Comparison of ENCODE assay signal across 1 cellular context in genomic region chr13:52652170-52652979, GRCh38.
TF ChIP-seq lines count a peak whose summit lies in the region.

SUGT1 (plus strand) TSS chr13:52652836; CDS start chr13:52652921, 85 bp downstream.

TF ChIP-seq in SK-N-SH, 30 proteins besides CTCF, POLR2A, EP300 and RAD21 (continued from another document):
- TF ChIP-seq PBX3 (IDR thresholded peaks at IDR 0.05) (peak; percentile 35; the same call in 1 of the 2 replicates), TCF12 (IDR thresholded peaks at IDR 0.05) (no peak; the same call in 1 of the 2 replicates), SIN3A (IDR thresholded peaks at IDR 0.05; ENCODE audit: borderline replicate concordance, low read depth, low read length) (peak; percentile 92; the same call in 1 of the 2 replicates), USF1 (IDR thresholded peaks at IDR 0.05; ENCODE audit: borderline replicate concordance, low read depth) (no peak), TEAD4 (IDR thresholded peaks at IDR 0.05; ENCODE audit: borderline replicate concordance, insufficient read depth) (0 out of 2 replicates have a peak, but pooled peaks have one; percentile 43), NRF1 (IDR thresholded peaks at IDR 0.05; ENCODE audit: low read depth, low read length) (peak; percentile 51), GATA2 (CRISPR knock-in tag; IDR thresholded peaks at IDR 0.05) (peak; percentile 10; the same call in 1 of the 2 replicates), TAF1 (IDR thresholded peaks at IDR 0.05; ENCODE audit: borderline replicate concordance, low read depth, low read length) (peak; percentile 93), POLR2AphosphoS5 (IDR thresholded peaks at IDR 0.05; ENCODE audit: low read depth, low read length) (peak; percentile 92), NFIC (IDR thresholded peaks at IDR 0.05; ENCODE audit: borderline replicate concordance) (no peak), SMC3 (IDR thresholded peaks at IDR 0.05; ENCODE audit: low read depth, low read length) (no peak), GABPA (IDR thresholded peaks at IDR 0.05; ENCODE audit: low read depth) (peak; percentile 77), MEF2A (IDR thresholded peaks at IDR 0.05; ENCODE audit: borderline replicate concordance, low read depth) (no peak), FOXJ3 (CRISPR knock-in tag; IDR thresholded peaks at IDR 0.05) (peak; percentile 73), YY1 (IDR thresholded peaks at IDR 0.05; ENCODE audit: low read depth) (peak; percentile 96), MXI1 (IDR thresholded peaks at IDR 0.05; ENCODE audit: low read depth, low read length) (peak; percentile 83; the same call in 1 of the 2 replicates)
TF ChIP-seq in SK-N-SH: peak in this region for 18.
